9 cellular contexts compared by ENCODE assay signal in genomic region chr11:84316866-84317560, GRCh38.
DNase-seq lines count a peak whose midpoint lies in the region; ATAC-seq and TF ChIP-seq lines count a peak whose summit lies in the region.
"Had no signal": no experiment of that assay in that cellular context is flagged by ENCODE, and none has a peak within 500 bp of the region (broad histone marks: within the 10 kb centered on the region; RNA-seq: fewer than 3 reads in every experiment).

No MANE protein-coding gene starts in this region.

- no peaks in the 10 kb centered on the region for H3K9me3 ChIP-seq in SJCRH30 (replicated peaks)
- no peaks in the 10 kb centered on the region for H3K9me3 ChIP-seq in heart left ventricle
- H3K9me3 ChIP-seq in tibial artery = no peaks in the 10 kb centered on the region

- 54 to 60% (median 56%) methylated on average over 15 of the region's 15 CpGs for WGBS in heart left ventricle, 4 donors

- H3K4me3 ChIP-seq in SJCRH30 (peak overlapping the region; percentile 37), heart left ventricle (peak overlapping the region in 8 of 12 donors; percentile 3 to 45 (median 24)), tibial artery (peak overlapping the region in 1 of 2 donors; percentile 20)

- TF ChIP-seq POLR2A in heart left ventricle (IDR thresholded peaks at IDR 0.05) = no peak

- H3K27ac ChIP-seq in SJCRH30 (no peak overlapping the region), heart left ventricle (no peak overlapping the region), tibial artery (no peak overlapping the region)

- H3K36me3 ChIP-seq in SJCRH30 (no peaks in the 10 kb centered on the region), heart left ventricle (no peaks in the 10 kb centered on the region), tibial artery (no peaks in the 10 kb centered on the region)

- H3K27me3 ChIP-seq in SJCRH30 (no peaks in the 10 kb centered on the region), heart left ventricle (no peaks in the 10 kb centered on the region), tibial artery (no peaks in the 10 kb centered on the region)

- no peak for TF ChIP-seq CTCF in heart left ventricle (IDR thresholded peaks at IDR 0.05)
- TF ChIP-seq CTCF in tibial artery (IDR thresholded peaks at IDR 0.05) = no peak

- H3K4me1 ChIP-seq in SJCRH30 (peaks cover 17% of the 10 kb centered on the region), heart left ventricle (peaks cover 0 to 4% (median 0%) of the 10 kb centered on the region in 12 donors), tibial artery (peaks cover 0 to 3% (median 0%) of the 10 kb centered on the region in 4 donors)

- intact Hi-C loops in heart left ventricle (cut with DNase I) = no loop called here
- intact Hi-C loops in tibial artery (cut with DNase I; ENCODE audit: low total_unique reads) = no loop called here

- peak; percentile 14 for DNase-seq in AG20443 (ENCODE audit: low spot score)
- DNase-seq in SJCRH30 = peak; percentile 73 to 84
- peak in 1 of 5 donors; percentile 44 for DNase-seq in heart left ventricle
- DNase-seq in nucleus accumbens (lab: John Stamatoyannopoulos, UW) = peak in 52 of 56 donors; percentile 9 to 89 (median 66)
- DNase-seq in DMS153 treated with DMSO at 0.1 percent for 48 hours (lab: John Stamatoyannopoulos, UW; ENCODE audit: unreplicated experiment) = no peak
- DNase-seq in activated naive CD4-positive, alpha-beta T cell treated with Interleukin-2 at 50 U/mL for 16 hours = no peak
- no peak for DNase-seq in tibial artery
- DNase-seq: CD8-positive, alpha-beta memory T cell had no signal

- ATAC-seq in heart left ventricle (peak; percentile 75 to 89 (median 87)), HG02840 (IDR thresholded peaks at IDR 0.05; ENCODE audit: low FRiP score, unreplicated experiment) (no peak)

Comparison
In these comparisons a context has a peak if more than half of its experiments do, and no peak if none do; other contexts are left out.
1. DNase-seq: peak in AG20443 (single experiment), SJCRH30 (2 of 2) and nucleus accumbens (52 of 56); none in DMS153 treated with DMSO at 0.1 percent for 48 hours (single experiment), activated naive CD4-positive, alpha-beta T cell treated with Interleukin-2 at 50 U/mL for 16 hours (single experiment) and tibial artery (0 of 2).